Comparison of ENCODE assay signal across 15 cellular contexts in the genomic region with DNA sequence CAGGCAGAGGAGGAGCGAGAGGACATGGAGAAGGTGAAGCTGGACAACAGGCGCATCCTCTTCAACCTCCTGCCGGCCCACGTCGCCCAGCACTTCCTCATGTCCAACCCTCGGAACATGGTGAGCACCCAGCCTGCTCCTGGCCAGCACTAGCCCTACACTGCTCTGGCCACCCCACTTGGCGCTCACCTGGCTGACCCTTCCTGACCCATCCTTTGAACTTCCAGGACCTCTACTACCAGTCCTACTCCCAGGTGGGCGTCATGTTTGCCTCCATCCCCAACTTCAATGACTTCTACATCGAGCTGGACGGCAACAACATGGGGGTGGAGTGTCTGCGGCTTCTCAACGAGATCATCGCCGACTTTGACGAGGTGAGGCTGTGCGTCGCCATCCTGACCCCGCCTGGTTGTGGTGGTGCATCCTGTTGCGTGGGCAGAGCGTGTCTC.
"Had no signal": no experiment of that assay in that cellular context is flagged by ENCODE, and none has a peak within 500 bp of the region (broad histone marks: within the 10 kb centered on the region; RNA-seq: fewer than 3 reads in every experiment).

No MANE protein-coding gene starts in this region.

- H3K4me3 ChIP-seq: esophagus muscularis mucosa, lower lobe of right lung had no signal

- H3K27ac ChIP-seq: esophagus muscularis mucosa, lower lobe of right lung, parathyroid adenoma had no signal

- H3K27me3 ChIP-seq: esophagus muscularis mucosa had no signal

- H2AFZ ChIP-seq: parathyroid adenoma had no signal

- H3K9me3 ChIP-seq: esophagus muscularis mucosa, lower lobe of right lung had no signal

- H3K4me3 Mint-ChIP-seq: activated CD8-positive, alpha-beta T cell treated with anti-CD3 and anti-CD28 coated beads for 36 hours; activated naive CD4-positive, alpha-beta T cell treated with anti-CD3 and anti-CD28 coated beads for 36 hours; activated naive CD8-positive, alpha-beta T cell treated with anti-CD3 and anti-CD28 coated beads, Interleukin-2, amount 50 U/mL, for 24 hours; activated T-helper 17 cell treated with anti-CD3 and anti-CD28 coated beads, Interleukin-2, amount 50 U/mL, for 72 hours; mesothelial cell of epicardium; T-helper 1 cell treated with Interleukin-12 subunit alpha and Interleukin-12 subunit beta and Interleukin-4 antibody, amounts not matched to agents 30 μg/mL and 1 μg/mL, for 36 hours had no signal

- ATAC-seq: activated CD8-positive, alpha-beta T cell treated with anti-CD3 and anti-CD28 coated beads for 36 hours; activated naive CD8-positive, alpha-beta T cell treated with anti-CD3 and anti-CD28 coated beads, Interleukin-2, amount 50 U/mL, for 24 hours; activated T-helper 17 cell treated with anti-CD3 and anti-CD28 coated beads, Interleukin-2, amount 50 U/mL, for 72 hours; lower lobe of right lung; stimulated activated naive CD8-positive, alpha-beta T cell treated with anti-CD3 and anti-CD28 coated beads, Interleukin-15, Interleukin-2, amounts not matched to agents 100 U/mL and 50 U/mL, for 24 hours had no signal

- H3K27ac Mint-ChIP-seq: activated CD8-positive, alpha-beta T cell treated with anti-CD3 and anti-CD28 coated beads for 36 hours; activated naive CD4-positive, alpha-beta T cell treated with anti-CD3 and anti-CD28 coated beads for 36 hours; activated naive CD8-positive, alpha-beta T cell treated with anti-CD3 and anti-CD28 coated beads, Interleukin-2, amount 50 U/mL, for 24 hours; activated T-helper 17 cell treated with anti-CD3 and anti-CD28 coated beads, Interleukin-2, amount 50 U/mL, for 72 hours; mesothelial cell of epicardium; T-helper 1 cell treated with Interleukin-12 subunit alpha and Interleukin-12 subunit beta and Interleukin-4 antibody, amounts not matched to agents 30 μg/mL and 1 μg/mL, for 36 hours had no signal

- H3K4me1 Mint-ChIP-seq: activated naive CD8-positive, alpha-beta T cell treated with anti-CD3 and anti-CD28 coated beads, Interleukin-2, amount 50 U/mL, for 24 hours; activated T-helper 17 cell treated with anti-CD3 and anti-CD28 coated beads, Interleukin-2, amount 50 U/mL, for 72 hours; mesothelial cell of epicardium had no signal

- H3K79me2 ChIP-seq: parathyroid adenoma had no signal

- H3K9ac ChIP-seq: parathyroid adenoma had no signal

- DNase-seq: activated CD4-positive, alpha-beta T cell treated with anti-CD3 and anti-CD28 coated beads for 48 hours; activated CD8-positive, alpha-beta T cell treated with anti-CD3 and anti-CD28 coated beads for 36 hours; activated naive CD4-positive, alpha-beta T cell treated with anti-CD3 and anti-CD28 coated beads for 36 hours; activated naive CD8-positive, alpha-beta T cell treated with anti-CD3 and anti-CD28 coated beads, Interleukin-2, amount 50 U/mL, for 24 hours; aorta; hypothalamus; lower lobe of right lung; retina; stimulated activated CD4-positive, alpha-beta T cell treated with anti-CD3 and anti-CD28 coated beads, Interleukin-15, amount 100 ng/mL, for 24 hours; stimulated activated naive CD8-positive, alpha-beta T cell treated with anti-CD3 and anti-CD28 coated beads, Interleukin-15, Interleukin-2, amounts not matched to agents 100 U/mL and 50 U/mL, for 24 hours had no signal

- H3K9me3 Mint-ChIP-seq: activated CD8-positive, alpha-beta T cell treated with anti-CD3 and anti-CD28 coated beads for 36 hours; activated naive CD4-positive, alpha-beta T cell treated with anti-CD3 and anti-CD28 coated beads for 36 hours; activated naive CD8-positive, alpha-beta T cell treated with anti-CD3 and anti-CD28 coated beads, Interleukin-2, amount 50 U/mL, for 24 hours; activated T-helper 17 cell treated with anti-CD3 and anti-CD28 coated beads, Interleukin-2, amount 50 U/mL, for 72 hours; mesothelial cell of epicardium; T-helper 1 cell treated with Interleukin-12 subunit alpha and Interleukin-12 subunit beta and Interleukin-4 antibody, amounts not matched to agents 30 μg/mL and 1 μg/mL, for 36 hours had no signal

- H3K36me3 ChIP-seq: esophagus muscularis mucosa, lower lobe of right lung had no signal

- H3K36me3 Mint-ChIP-seq: mesothelial cell of epicardium had no signal

- H3K4me1 ChIP-seq: parathyroid adenoma had no signal
